In genomic region chr19:13356686-13357280, GRCh38 we compare ENCODE assay signal across 14 cellular contexts.
DNase-seq lines count a peak whose midpoint lies in the region; TF ChIP-seq lines count a peak whose summit lies in the region.
"Had no signal": no experiment of that assay in that cellular context is flagged by ENCODE, and none has a peak within 500 bp of the region (broad histone marks: within the 10 kb centered on the region; RNA-seq: fewer than 3 reads in every experiment).

No MANE protein-coding gene starts in this region.

- TF ChIP-seq CTCF in right atrium auricular region (IDR thresholded peaks at IDR 0.05), result no peak

- no peaks in the 10 kb centered on the region for H3K4me1 ChIP-seq in right atrium auricular region
- H3K4me1 ChIP-seq: Caco-2 had no signal

- H3K9me3 ChIP-seq in MG63 (peaks cover 3% of the 10 kb centered on the region; the same call in 1 of the 2 replicates), right atrium auricular region (peaks cover 0 to 8% of the 10 kb centered on the region in 2 donors)
- H3K9me3 ChIP-seq: Caco-2 had no signal

- DNase-seq in RPMI7951 (ENCODE audit: low read depth) (peak; percentile 13), cerebellar cortex (ENCODE audit: low spot score) (peak; percentile 38), putamen (ENCODE audit: low spot score) (peak; percentile 33), mucosa of gallbladder (ENCODE audit: low spot score) (no peak), MG63 (no peak), right atrium auricular region (ENCODE audit: low spot score) (no peak)
- DNase-seq: Caco-2; CD4-positive, alpha-beta memory T cell; DMS153; DND-41; GDM1; H9 had no signal

- no peak overlapping the region for H3K27ac ChIP-seq in right atrium auricular region

- no peaks in the 10 kb centered on the region for H3K36me3 ChIP-seq in MG63
- H3K36me3 ChIP-seq in right atrium auricular region, result no peaks in the 10 kb centered on the region

- H3K4me3 ChIP-seq in MG63, result no peak overlapping the region
- H3K4me3 ChIP-seq in right atrium auricular region, result no peak overlapping the region
- H3K4me3 ChIP-seq: GM12878, GM23338 had no signal

- peaks cover 16% of the 10 kb centered on the region for H3K27me3 ChIP-seq in MG63
- H3K27me3 ChIP-seq in right atrium auricular region, result no peaks in the 10 kb centered on the region

Comparison
In these comparisons a context has a peak if more than half of its experiments do, and no peak if none do; other contexts are left out.
1. DNase-seq: peak in RPMI7951 (single experiment), cerebellar cortex (single experiment) and putamen (single experiment); none in mucosa of gallbladder (single experiment), MG63 (single experiment) and right atrium auricular region (single experiment).